ENCODE assay signal across 24 cellular contexts in the genomic region with DNA sequence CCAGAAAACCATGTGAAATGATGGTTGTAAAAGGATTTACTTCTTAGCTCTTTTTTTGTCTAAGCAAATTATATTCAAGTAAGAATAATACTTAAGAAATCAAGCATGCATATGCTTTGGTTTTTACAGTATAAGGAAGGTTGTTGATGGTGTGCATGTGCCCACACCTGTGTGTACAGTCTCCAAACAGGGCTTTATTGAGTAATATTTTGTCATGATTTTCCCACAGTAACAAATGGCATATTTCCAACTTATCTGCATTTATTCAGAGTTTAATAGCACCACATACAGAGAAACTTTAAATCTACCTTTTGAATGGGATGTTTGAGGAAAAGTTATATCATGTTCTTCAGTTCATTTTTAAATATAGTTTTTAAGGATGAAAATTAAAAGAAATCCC.
DNase-seq lines count a peak whose midpoint lies in the region; ATAC-seq, FAIRE-seq and TF ChIP-seq lines count a peak whose summit lies in the region.
"Had no signal": no experiment of that assay in that cellular context is flagged by ENCODE, and none has a peak within 500 bp of the region (broad histone marks: within the 10 kb centered on the region; RNA-seq: fewer than 3 reads in every experiment).

No MANE protein-coding gene starts in this region.

- 0 out of 2 replicates have a peak, but pooled peaks have one; percentile 13 for ATAC-seq in HCT116
- peak; percentile 15 for ATAC-seq in body of pancreas

- H3K27me3 ChIP-seq in HCT116 (ENCODE audit: insufficient read depth, low read length), result no peaks in the 10 kb centered on the region
- no peaks in the 10 kb centered on the region for H3K27me3 ChIP-seq in body of pancreas
- H3K27me3 ChIP-seq in keratinocyte (ENCODE audit: control insufficient read depth, extremely low read depth, insufficient read depth, low read length), result no peaks in the 10 kb centered on the region
- H3K27me3 ChIP-seq in trophoblast cell (ENCODE audit: insufficient read depth, low read length), result no peaks in the 10 kb centered on the region
- H3K27me3 ChIP-seq: BE2C, MG63, upper lobe of right lung had no signal

- H3K27ac ChIP-seq in HCT116 (ENCODE audit: low read depth, low read length) (peak overlapping the region; percentile 50), body of pancreas (peak overlapping the region in 3 of 4 donors; percentile 38 to 61 (median 46)), keratinocyte (ENCODE audit: control insufficient read depth, insufficient read depth, low read length) (peak overlapping the region; percentile 97), trophoblast cell (ENCODE audit: low read depth, low read length) (no peak overlapping the region)
- H3K27ac ChIP-seq: SK-N-MC, upper lobe of right lung had no signal

- H3K4me3 Mint-ChIP-seq in activated naive CD4-positive, alpha-beta T cell treated with anti-CD3 and anti-CD28 coated beads, Interleukin-2, amount 10 ng/mL, durations not matched to agents 7 days and 5 days, result no peak overlapping the region
- H3K4me3 Mint-ChIP-seq: GM23338, HFFc6, naive B cell had no signal

- TF ChIP-seq CTCF in HCT116 (IDR thresholded peaks at IDR 0.05 in 2 of 3, conservative IDR thresholded peaks at IDR 0.05 in 1 of 3; ENCODE audit: borderline replicate concordance in 1 of 3, insufficient read depth in 1 of 3, low read depth in 2 of 3, low read length in 2 of 3) (no peak), body of pancreas (IDR thresholded peaks at IDR 0.05) (no peak), keratinocyte (optimal IDR thresholded peaks at IDR 0.05 in 1 of 3, IDR thresholded peaks at IDR 0.05 in 1 of 3, conservative IDR thresholded peaks at IDR 0.05 in 1 of 3; ENCODE audit: extremely low read depth in 1 of 3, insufficient read depth in 2 of 3, low read length in 3 of 3) (no peak)

- peak overlapping the region; percentile 95 for H2BK120ac ChIP-seq in trophoblast cell (ENCODE audit: insufficient read depth, low read length, poor library complexity)

- H4K8ac ChIP-seq in trophoblast cell (ENCODE audit: low read depth, low read length), result no peak overlapping the region

- no peaks in the 10 kb centered on the region for H3K36me3 Mint-ChIP-seq in activated naive CD4-positive, alpha-beta T cell treated with anti-CD3 and anti-CD28 coated beads, Interleukin-2, amount 10 ng/mL, durations not matched to agents 7 days and 5 days
- H3K36me3 Mint-ChIP-seq: naive B cell had no signal

- dilution Hi-C loops in keratinocyte (cut with MboI; ENCODE audit: extremely low pct_ligation_motif_present, low sequenced_read_pairs), result no loop called here

- no peak overlapping the region for H3K14ac ChIP-seq in trophoblast cell (ENCODE audit: low read length)

- H3K9me1 ChIP-seq in keratinocyte (ENCODE audit: control insufficient read depth, extremely low read depth, insufficient read depth, low read length), result no peaks in the 10 kb centered on the region

- H3K9me3 Mint-ChIP-seq in activated naive CD4-positive, alpha-beta T cell treated with anti-CD3 and anti-CD28 coated beads, Interleukin-2, amount 10 ng/mL, durations not matched to agents 7 days and 5 days, result no peaks in the 10 kb centered on the region
- H3K9me3 Mint-ChIP-seq: GM23338 had no signal

- H3K4me3 ChIP-seq in HCT116 (replicated peaks in 1 of 2; ENCODE audit: low read depth in 1 of 2, low read length in 2 of 2), result 0 out of 4 replicates have a peak overlapping the region, but pooled peaks of 1 of the 2 experiments have one; percentile 13
- H3K4me3 ChIP-seq in body of pancreas, result no peak overlapping the region
- H3K4me3 ChIP-seq in keratinocyte (ENCODE audit: control insufficient read depth in 2 of 3, extremely low read depth in 1 of 3, insufficient read depth in 2 of 3, low read depth in 1 of 3, low read length in 3 of 3), result peak overlapping the region in 2 of 3 experiments; percentile 8 to 13
- H3K4me3 ChIP-seq in trophoblast cell (ENCODE audit: low read depth, low read length), result no peak overlapping the region
- H3K4me3 ChIP-seq: GM23338, MG63, SK-N-MC, upper lobe of right lung had no signal

- TF ChIP-seq RAD21 in HCT116 (IDR thresholded peaks at IDR 0.05; ENCODE audit: low read depth), result no peak

- POLR2A ChIA-PET in HCT116 (lab: Charles Lee), result interaction anchor here (1.0 kb wide), 1 partner anchor 35 kb away, joined by 3 read pairs; no protein-coding TSS in a partner anchor

- no peaks in the 10 kb centered on the region for H3K27me3 Mint-ChIP-seq in activated naive CD4-positive, alpha-beta T cell treated with anti-CD3 and anti-CD28 coated beads, Interleukin-2, amount 10 ng/mL, durations not matched to agents 7 days and 5 days
- H3K27me3 Mint-ChIP-seq: naive B cell had no signal

- no peak overlapping the region for H3K18ac ChIP-seq in trophoblast cell (ENCODE audit: low read length)

- H3K4ac ChIP-seq in trophoblast cell (ENCODE audit: low read depth, low read length), result no peak overlapping the region

- DNase-seq in HCT116 (ENCODE audit: low read depth, low spot score) (no peak), body of pancreas (no peak), keratinocyte (ENCODE audit: low read depth, low spot score) (no peak), trophoblast cell (no peak), SW480 (ENCODE audit: low spot score) (no peak), NK-92 (lab: John Stamatoyannopoulos, UW; ENCODE audit: unreplicated experiment) (no peak)
- DNase-seq in activated naive CD4-positive, alpha-beta T cell (lab: John Stamatoyannopoulos, UW), result no peak
- DNase-seq in activated naive CD4-positive, alpha-beta T cell treated with anti-CD3 and anti-CD28 coated beads, Interleukin-2, amount 10 ng/mL, durations not matched to agents 7 days and 5 days, result no peak
- DNase-seq: activated CD4-positive, alpha-beta T cell treated with anti-CD3 and anti-CD28 coated beads for 1 hour; activated CD8-positive, alpha-beta memory T cell treated with anti-CD3 and anti-CD28 coated beads for 24 hours; activated gamma-delta T cell; activated T-cell treated with anti-CD3 and anti-CD28 coated beads, Interleukin-2, amount 50 U/mL, for 1 hour; head of caudate nucleus; HFFc6; MG63; naive B cell; NCI-H748 treated with DMSO at 0.1 percent for 48 hours; nucleus accumbens; stimulated activated CD4-positive, alpha-beta T cell treated with anti-CD3 and anti-CD28 coated beads, Interleukin-1b, Interleukin-23, amount 100 ng/mL, for 48 hours; T-helper 2 cell; upper lobe of right lung had no signal

- H3K9ac ChIP-seq in HCT116 (ENCODE audit: low read length), result peak overlapping the region; percentile 53
- H3K9ac ChIP-seq in keratinocyte (ENCODE audit: control insufficient read depth, extremely low read depth, insufficient read depth, low read length), result peak overlapping the region; percentile 72
- H3K9ac ChIP-seq in trophoblast cell (ENCODE audit: low read length), result no peak overlapping the region

- H4K20me1 ChIP-seq in HCT116 (ENCODE audit: insufficient read depth) (no peaks in the 10 kb centered on the region), keratinocyte (ENCODE audit: control insufficient read depth, extremely low read depth, insufficient read depth, low read length) (no peaks in the 10 kb centered on the region)

- TF ChIP-seq POLR2A in HCT116 (IDR thresholded peaks at IDR 0.05; ENCODE audit: borderline replicate concordance, extremely low read depth, insufficient read depth, insufficient read length), result no peak
- TF ChIP-seq POLR2A in body of pancreas (IDR thresholded peaks at IDR 0.05), result no peak

- H2AFZ ChIP-seq in HCT116 (ENCODE audit: low read depth, low read length, poor library complexity, severe bottlenecking) (peak overlapping the region; percentile 93), keratinocyte (ENCODE audit: control insufficient read depth, low read length) (peak overlapping the region; percentile 57), trophoblast cell (ENCODE audit: insufficient read depth, low read length, poor library complexity) (no peak overlapping the region)
- H2AFZ ChIP-seq: GM23338 had no signal

- no peaks in the 10 kb centered on the region; the same call in 1 of the 2 replicates for H3K9me2 ChIP-seq in HCT116 (ENCODE audit: insufficient read depth)

- no peaks in the 10 kb centered on the region for H3K9me3 ChIP-seq in HCT116 (ENCODE audit: control insufficient read depth in 1 of 2, insufficient read depth in 1 of 2, low read depth in 1 of 2, low read length in 2 of 2)
- H3K9me3 ChIP-seq in body of pancreas, result no peaks in the 10 kb centered on the region
- no peaks in the 10 kb centered on the region for H3K9me3 ChIP-seq in keratinocyte (ENCODE audit: control insufficient read depth, low read depth, low read length)
- no peaks in the 10 kb centered on the region for H3K9me3 ChIP-seq in trophoblast cell (ENCODE audit: insufficient read depth, low read depth, low read length)
- H3K9me3 ChIP-seq: BE2C, MG63, upper lobe of right lung had no signal

- no peaks in the 10 kb centered on the region for H3K36me3 ChIP-seq in HCT116 (ENCODE audit: control insufficient read depth in 1 of 2, insufficient read depth in 2 of 2, low read length in 2 of 2)
- no peaks in the 10 kb centered on the region for H3K36me3 ChIP-seq in body of pancreas (replicated peaks in 1 of 2; ENCODE audit: insufficient read depth in 1 of 2, low read depth in 2 of 2)
- no peaks in the 10 kb centered on the region for H3K36me3 ChIP-seq in keratinocyte (ENCODE audit: control insufficient read depth in 2 of 2, extremely low read depth in 1 of 2, insufficient read depth in 2 of 2, low read length in 2 of 2)
- no peaks in the 10 kb centered on the region for H3K36me3 ChIP-seq in trophoblast cell (ENCODE audit: control insufficient read depth in 1 of 2, insufficient read depth in 2 of 2, low read length in 2 of 2)
- H3K36me3 ChIP-seq: BE2C, MG63, upper lobe of right lung had no signal

- H3K23ac ChIP-seq in trophoblast cell (ENCODE audit: low read length), result no peak overlapping the region

- H2AK5ac ChIP-seq in trophoblast cell (ENCODE audit: low read length), result no peak overlapping the region

- BruUV-seq in HCT116 (replicated peaks; lab: Mats Ljungman, UMichigan), result no TSS peak

- peaks cover 18% of the 10 kb centered on the region for H3K79me1 ChIP-seq in trophoblast cell (ENCODE audit: low read length)

- H3K27ac Mint-ChIP-seq in activated naive CD4-positive, alpha-beta T cell treated with anti-CD3 and anti-CD28 coated beads, Interleukin-2, amount 10 ng/mL, durations not matched to agents 7 days and 5 days, result no peak overlapping the region
- H3K27ac Mint-ChIP-seq: HFFc6 had no signal

- H2BK5ac ChIP-seq in trophoblast cell (ENCODE audit: low read depth, low read length, poor library complexity), result no peak overlapping the region

- CTCF ChIA-PET in HCT116 (lab: Charles Lee), result interaction anchor here (0.6 to 2.1 kb wide), 6 partner anchors 10 to 664 kb away, joined by 3 to 13 read pairs (median 4); no protein-coding TSS in a partner anchor
- CTCF ChIA-PET in activated naive CD4-positive, alpha-beta T cell treated with anti-CD3 and anti-CD28 coated beads, Interleukin-2, amount 10 ng/mL, durations not matched to agents 7 days and 5 days (lab: Charles Lee), result no interaction called here

- H3K4me1 Mint-ChIP-seq in activated naive CD4-positive, alpha-beta T cell treated with anti-CD3 and anti-CD28 coated beads, Interleukin-2, amount 10 ng/mL, durations not matched to agents 7 days and 5 days, result no peaks in the 10 kb centered on the region
- H3K4me1 Mint-ChIP-seq: naive B cell had no signal

- H4K12ac ChIP-seq in trophoblast cell (ENCODE audit: low read depth, low read length), result no peak overlapping the region

- no peak overlapping the region for H4K91ac ChIP-seq in trophoblast cell (ENCODE audit: low read depth, low read length)

- RAD21 ChIA-PET in HCT116 (lab: Charles Lee; ENCODE audit: low non-redundant PET in 1 of 2, low total read pairs in 2 of 2, uncharacterized antibody in 2 of 2, unreplicated experiment in 2 of 2), result no interaction called here

- peaks cover 49 to 67% of the 10 kb centered on the region in 2 experiments for H3K4me1 ChIP-seq in HCT116 (ENCODE audit: control insufficient read depth in 1 of 2, insufficient read depth in 2 of 2, low read length in 2 of 2)
- H3K4me1 ChIP-seq in body of pancreas, result peaks cover 48% of the 10 kb centered on the region
- H3K4me1 ChIP-seq in keratinocyte (ENCODE audit: control insufficient read depth, extremely low read depth, insufficient read depth, low read length), result peaks cover 53% of the 10 kb centered on the region
- H3K4me1 ChIP-seq in trophoblast cell (ENCODE audit: control insufficient read depth in 1 of 2, insufficient read depth in 2 of 2, low read length in 2 of 2), result peaks cover 8 to 14% of the 10 kb centered on the region in 2 experiments
- H3K4me1 ChIP-seq: BE2C, upper lobe of right lung had no signal

- H3K4me2 ChIP-seq in HCT116 (ENCODE audit: low read length), result peak overlapping the region; percentile 54
- H3K4me2 ChIP-seq in keratinocyte (ENCODE audit: control insufficient read depth, extremely low read depth, insufficient read depth, low read depth, low read length), result peak overlapping the region; percentile 61
- no peak overlapping the region for H3K4me2 ChIP-seq in trophoblast cell (ENCODE audit: low read length)
- H3K4me2 ChIP-seq: GM23338 had no signal

- no peak overlapping the region for H2BK12ac ChIP-seq in trophoblast cell (ENCODE audit: low read length)

- intact Hi-C loops in HCT116 (cut with micrococcal nuclease), result no loop called here
- intact Hi-C loops in body of pancreas (cut with DNase I), result no loop called here

- no peak for FAIRE-seq in keratinocyte (lab: Jason Lieb, UNC)

- H3K79me2 ChIP-seq in HCT116 (ENCODE audit: insufficient read depth, low read length) (no peaks in the 10 kb centered on the region), keratinocyte (ENCODE audit: control insufficient read depth, insufficient read depth, low read length) (no peaks in the 10 kb centered on the region), trophoblast cell (ENCODE audit: control insufficient read depth, insufficient read depth, low read length, poor library complexity) (peaks cover 3% of the 10 kb centered on the region)

Comparison
In these comparisons a context has a peak if more than half of its experiments do, and no peak if none do; other contexts are left out.
1. H3K4me3 ChIP-seq: peak in keratinocyte (2 of 3); none in body of pancreas (0 of 2) and trophoblast cell (single experiment).